In genomic region chr2:85596486-85597143, GRCh38 we compare ENCODE assay signal across 8 cellular contexts. TPM values are rescaled to one million over a fixed set of nuclear protein-coding genes. Genes with fewer than 3 reads are reported as not detected.
A peak's percentile ranks its signal among the peaks of the same experiment; 100 is the strongest.
DNase-seq lines count a peak whose midpoint lies in the region; ATAC-seq and TF ChIP-seq lines count a peak whose summit lies in the region.

No MANE protein-coding gene starts in this region.

- peak overlapping the region; percentile 93 for H3K4me3 Mint-ChIP-seq in activated T-cell treated with anti-CD3 and anti-CD28 coated beads, Interleukin-2, amount 50 U/mL, for 4 hours

- WGBS in tibial nerve, 2 donors, result 42 to 44% methylated on average over 3 of the region's 3 CpGs

- no peak for TF ChIP-seq POLR2A in tibial nerve (IDR thresholded peaks at IDR 0.05)

- H3K36me3 ChIP-seq in ascending aorta, result peaks cover 22 to 32% of the 10 kb centered on the region in 2 donors
- peaks cover 46% of the 10 kb centered on the region for H3K36me3 ChIP-seq in lower lobe of right lung
- H3K36me3 ChIP-seq in tibial nerve, result peaks cover 0 to 43% (median 4%) of the 10 kb centered on the region in 3 donors

- DNase-seq in activated T-cell treated with anti-CD3 and anti-CD28 coated beads, Interleukin-2, amount 50 U/mL, for 4 hours, result no peak
- DNase-seq in activated T-cell treated with anti-CD3 and anti-CD28 coated beads, Interleukin-2, amount 50 U/mL, for 1 hour, result no peak
- DNase-seq in ascending aorta (ENCODE audit: low spot score in 2 of 2) (no peak), lower lobe of right lung (no peak), tibial nerve (ENCODE audit: low spot score in 2 of 2) (no peak), NK-92 (lab: John Stamatoyannopoulos, UW; ENCODE audit: unreplicated experiment) (no peak), cerebellar nuclear complex (lab: John Stamatoyannopoulos, UW) (no peak)

- no peaks in the 10 kb centered on the region for H3K27me3 Mint-ChIP-seq in activated T-cell treated with anti-CD3 and anti-CD28 coated beads, Interleukin-2, amount 50 U/mL, for 4 hours (ENCODE audit: low read depth)

- H3K4me1 Mint-ChIP-seq in activated T-cell treated with anti-CD3 and anti-CD28 coated beads, Interleukin-2, amount 50 U/mL, for 4 hours (ENCODE audit: low read depth), result peaks cover 31% of the 10 kb centered on the region

- no peaks in the 10 kb centered on the region for H3K9me3 Mint-ChIP-seq in activated T-cell treated with anti-CD3 and anti-CD28 coated beads, Interleukin-2, amount 50 U/mL, for 4 hours

- H3K4me3 ChIP-seq in ascending aorta (peak overlapping the region; percentile 63 to 84), lower lobe of right lung (peak overlapping the region; percentile 90), tibial nerve (peak overlapping the region; percentile 73 to 90 (median 82))

- H3K9me3 ChIP-seq in ascending aorta (no peaks in the 10 kb centered on the region), lower lobe of right lung (no peaks in the 10 kb centered on the region), tibial nerve (no peaks in the 10 kb centered on the region)

- no peak for ATAC-seq in activated T-cell treated with anti-CD3 and anti-CD28 coated beads, Interleukin-2, amount 50 U/mL, for 4 hours
- ATAC-seq in lower lobe of right lung (no peak), HG03457 (IDR thresholded peaks at IDR 0.05; ENCODE audit: unreplicated experiment) (no peak)

- H3K4me1 ChIP-seq in ascending aorta, result peaks cover 5 to 25% of the 10 kb centered on the region in 2 donors
- peaks cover 65% of the 10 kb centered on the region for H3K4me1 ChIP-seq in lower lobe of right lung
- H3K4me1 ChIP-seq in tibial nerve, result peaks cover 0 to 67% (median 28%) of the 10 kb centered on the region in 4 donors

- H3K27ac ChIP-seq in ascending aorta (peak overlapping the region; percentile 79 to 87), lower lobe of right lung (peak overlapping the region; percentile 94), tibial nerve (peak overlapping the region in 3 of 4 donors; percentile 28 to 93 (median 92))

- intact Hi-C loops in ascending aorta (cut with DNase I), result no loop called here
- intact Hi-C loops in lower lobe of right lung (cut with DNase I), result no loop called here

- TF ChIP-seq EP300 in tibial nerve (IDR thresholded peaks at IDR 0.05), result no peak

- H3K36me3 Mint-ChIP-seq in activated T-cell treated with anti-CD3 and anti-CD28 coated beads, Interleukin-2, amount 50 U/mL, for 4 hours (ENCODE audit: insufficient read depth), result peaks cover 1% of the 10 kb centered on the region

- no peak for TF ChIP-seq CTCF in ascending aorta (IDR thresholded peaks at IDR 0.05)
- TF ChIP-seq CTCF in lower lobe of right lung (IDR thresholded peaks at IDR 0.05), result no peak
- TF ChIP-seq CTCF in tibial nerve (IDR thresholded peaks at IDR 0.05), result no peak

- no peaks in the 10 kb centered on the region for H3K27me3 ChIP-seq in ascending aorta
- no peaks in the 10 kb centered on the region for H3K27me3 ChIP-seq in lower lobe of right lung (ENCODE audit: low read depth)
- no peaks in the 10 kb centered on the region for H3K27me3 ChIP-seq in tibial nerve

RNA-seq across cellular contexts. Expression of gene RNF181, which starts 1.1 kb away (rescaled TPM):
- total RNA-seq in activated T-cell treated with anti-CD3 and anti-CD28 coated beads, Interleukin-2, amount 50 U/mL, for 4 hours, result 100 to 1,000 TPM in 1 of 3 donors, 10 to 100 TPM in 2; 87.8 to 108 (median 94.0) TPM
- 157 TPM for total RNA-seq in ascending aorta
- 89.8 TPM for total RNA-seq in lower lobe of right lung
- 100 to 1,000 TPM; 117 to 212 (median 162) TPM for total RNA-seq in tibial nerve

RNA-seq across cellular contexts. Expression of gene TMEM150A, which starts 5.9 kb away (rescaled TPM):
- 10 to 100 TPM in 2 of 3 donors, 1 to 10 TPM in 1; 9.7 to 11.9 (median 10.5) TPM for total RNA-seq in activated T-cell treated with anti-CD3 and anti-CD28 coated beads, Interleukin-2, amount 50 U/mL, for 4 hours
- total RNA-seq in ascending aorta (26.7 TPM), lower lobe of right lung (28.9 TPM), tibial nerve (10 to 100 TPM; 12.9 to 29.4 (median 16.6) TPM)

RNA-seq across cellular contexts. Expression of gene VAMP5, which starts 12.4 kb away (rescaled TPM):
- total RNA-seq in activated T-cell treated with anti-CD3 and anti-CD28 coated beads, Interleukin-2, amount 50 U/mL, for 4 hours, result 10 to 100 TPM in 1 of 3 donors, 1 to 10 TPM in 2; 7.3 to 12.1 (median 9.3) TPM
- total RNA-seq in ascending aorta (114 TPM), lower lobe of right lung (87.0 TPM), tibial nerve (10 to 100 TPM; 39.6 to 91.6 (median 55.6) TPM)

RNA-seq across cellular contexts. Expression of gene C2orf68, which starts 15.3 kb away (rescaled TPM):
- total RNA-seq in activated T-cell treated with anti-CD3 and anti-CD28 coated beads, Interleukin-2, amount 50 U/mL, for 4 hours, result 10 to 100 TPM; 17.1 to 21.0 (median 18.1) TPM
- 1.6 TPM for total RNA-seq in ascending aorta
- 40.6 TPM for total RNA-seq in lower lobe of right lung
- total RNA-seq in tibial nerve, result 10 to 100 TPM; 15.7 to 21.9 (median 19.7) TPM

RNA-seq across cellular contexts. Expression of gene VAMP8, which starts 19.2 kb away (rescaled TPM):
- 10 to 100 TPM; 64.6 to 75.9 (median 71.2) TPM for total RNA-seq in activated T-cell treated with anti-CD3 and anti-CD28 coated beads, Interleukin-2, amount 50 U/mL, for 4 hours
- 10.0 TPM for total RNA-seq in ascending aorta
- 272 TPM for total RNA-seq in lower lobe of right lung
- total RNA-seq in tibial nerve, result 10 to 100 TPM in 2 of 4 donors, 1 to 10 TPM in 2; 4.3 to 24.0 (median 11.8) TPM
